8 cellular contexts compared by ENCODE assay signal in genomic region chr2:120353591-120353898, GRCh38. TPM values are rescaled to one million over a fixed set of nuclear protein-coding genes. Genes with fewer than 3 reads are reported as not detected.
"Had no signal": no experiment of that assay in that cellular context is flagged by ENCODE, and none has a peak within 500 bp of the region (broad histone marks: within the 10 kb centered on the region; RNA-seq: fewer than 3 reads in every experiment).

No MANE protein-coding gene starts in this region.

- H2AFZ ChIP-seq: GM23338 had no signal

- H3K4me3 Mint-ChIP-seq: GM23338, H9, IgD-negative memory B cell had no signal

- H3K9me3 Mint-ChIP-seq: GM23338, IgD-negative memory B cell had no signal

- H3K4me2 ChIP-seq: GM23338 had no signal

- H3K4me3 ChIP-seq: GM23338 had no signal

- DNase-seq: H9, HCEC 1CT had no signal

- H3K36me3 Mint-ChIP-seq: IgD-negative memory B cell had no signal

- FAIRE-seq: H1, H54, HepG2 had no signal

- ATAC-seq: GM23338 had no signal

- H3K27ac Mint-ChIP-seq: GM23338 had no signal

RNA-seq across cellular contexts. Expression of gene INHBB, which starts 7.6 kb away (rescaled TPM):
- total RNA-seq: HT-29 had no signal
- polyA plus RNA-seq: GM23338, IgD-negative memory B cell had no signal
